ENCODE assay signal across 20 cellular contexts in genomic region chr12:121430821-121431415, GRCh38. TPM values are rescaled to one million over a fixed set of nuclear protein-coding genes. Genes with fewer than 3 reads are reported as not detected.
DNase-seq lines count a peak whose midpoint lies in the region; ATAC-seq, FAIRE-seq and TF ChIP-seq lines count a peak whose summit lies in the region.
"Had no signal": no experiment of that assay in that cellular context is flagged by ENCODE, and none has a peak within 500 bp of the region (broad histone marks: within the 10 kb centered on the region; RNA-seq: fewer than 3 reads in every experiment).

No MANE protein-coding gene starts in this region.

- no peak for TF ChIP-seq CTCF in K562 (IDR thresholded peaks at IDR 0.05 in 2 of 3, conservative IDR thresholded peaks at IDR 0.05 in 1 of 3; ENCODE audit: insufficient read depth in 2 of 3, low read depth in 1 of 3, low read length in 3 of 3)
- TF ChIP-seq CTCF in osteocyte (IDR thresholded peaks at IDR 0.05): no peak
- no peak for TF ChIP-seq CTCF in GM10266 (IDR thresholded peaks at IDR 0.05; ENCODE audit: control insufficient read depth, insufficient read depth, low read depth, missing control alignments)

- TF ChIP-seq EP300 in K562 (IDR thresholded peaks at IDR 0.05; ENCODE audit: low read length): no peak

- H3K79me2 ChIP-seq in K562 (ENCODE audit: control insufficient read depth, insufficient read depth, low read length): no peaks in the 10 kb centered on the region

- H3K9me3 Mint-ChIP-seq in activated CD8-positive, alpha-beta memory T cell treated with anti-CD3 and anti-CD28 coated beads, Interleukin-2, amount 10 ng/mL, durations not matched to agents 7 days and 5 days (ENCODE audit: low read depth): peaks cover 4% of the 10 kb centered on the region
- peaks cover 0 to 2% (median 0%) of the 10 kb centered on the region in 7 donors for H3K9me3 Mint-ChIP-seq in CD4-positive, CD25-positive, alpha-beta regulatory T cell
- H3K9me3 Mint-ChIP-seq in osteocyte (ENCODE audit: unreplicated experiment): no peaks in the 10 kb centered on the region
- peaks cover 4% of the 10 kb centered on the region for H3K9me3 Mint-ChIP-seq in T-helper 2 cell treated with Interferon-gamma antibody and Interleukin-4, amounts not matched to agents 5 μg/mL and 100 μg/mL, for 36 hours

- H3K9ac ChIP-seq in K562 (ENCODE audit: insufficient read depth in 1 of 2, low read depth in 2 of 2, low read length in 2 of 2): no peak overlapping the region
- H3K9ac ChIP-seq: BLaER1 treated with 17β-estradiol and CSF1 and Interleukin-3, amounts not matched to agents 10 nM and 100 nM; GM23248 had no signal

- no peak overlapping the region for H3K4me3 Mint-ChIP-seq in activated CD8-positive, alpha-beta memory T cell treated with anti-CD3 and anti-CD28 coated beads, Interleukin-2, amount 10 ng/mL, durations not matched to agents 7 days and 5 days
- no peak overlapping the region for H3K4me3 Mint-ChIP-seq in CD4-positive, CD25-positive, alpha-beta regulatory T cell
- no peak overlapping the region for H3K4me3 Mint-ChIP-seq in osteocyte (ENCODE audit: unreplicated experiment)
- no peak overlapping the region for H3K4me3 Mint-ChIP-seq in T-helper 2 cell treated with Interferon-gamma antibody and Interleukin-4, amounts not matched to agents 5 μg/mL and 100 μg/mL, for 36 hours

- intact Hi-C loops in K562 (cut with micrococcal nuclease): no loop called here

- peaks cover 11% of the 10 kb centered on the region for H3K4me1 Mint-ChIP-seq in activated CD8-positive, alpha-beta memory T cell treated with anti-CD3 and anti-CD28 coated beads, Interleukin-2, amount 10 ng/mL, durations not matched to agents 7 days and 5 days
- H3K4me1 Mint-ChIP-seq in CD4-positive, CD25-positive, alpha-beta regulatory T cell: peaks cover 0 to 13% (median 5%) of the 10 kb centered on the region in 4 donors
- H3K4me1 Mint-ChIP-seq in osteocyte (ENCODE audit: unreplicated experiment): peaks cover 9% of the 10 kb centered on the region
- peaks cover 3% of the 10 kb centered on the region for H3K4me1 Mint-ChIP-seq in T-helper 2 cell treated with Interferon-gamma antibody and Interleukin-4, amounts not matched to agents 5 μg/mL and 100 μg/mL, for 36 hours (ENCODE audit: low read depth)

- in situ Hi-C loops in K562 (cut with MboI): no loop called here

- no peak for DNase-seq in activated CD8-positive, alpha-beta memory T cell treated with anti-CD3 and anti-CD28 coated beads, Interleukin-2, amount 10 ng/mL, durations not matched to agents 7 days and 5 days
- DNase-seq in activated CD8-positive, alpha-beta memory T cell treated with anti-CD3 and anti-CD28 coated beads for 24 hours: no peak
- DNase-seq in CD4-positive, CD25-positive, alpha-beta regulatory T cell: no peak
- DNase-seq in K562 (ENCODE audit: extremely low read depth in 1 of 4, low spot score in 3 of 4) (no peak), osteocyte (ENCODE audit: extremely low spot score, unreplicated experiment) (no peak), GM10266 (ENCODE audit: extremely low spot score) (no peak), NCI-H128 (lab: John Stamatoyannopoulos, UW; ENCODE audit: unreplicated experiment) (no peak)
- DNase-seq in T-helper 2 cell treated with Interferon-gamma antibody and Interleukin-4, amounts not matched to agents 5 μg/mL and 100 μg/mL, for 36 hours (ENCODE audit: low spot score): no peak
- DNase-seq: DMS 273 treated with DMSO at 0.1 percent for 48 hours, GF-D8, GM23248, NCI-H1436 treated with DMSO at 0.1 percent for 48 hours, NCI-H2081, NCI-H510A, NCI-H82, PC-3 had no signal

- no peak for ATAC-seq in activated CD8-positive, alpha-beta memory T cell treated with anti-CD3 and anti-CD28 coated beads, Interleukin-2, amount 10 ng/mL, durations not matched to agents 7 days and 5 days
- no peak for ATAC-seq in CD4-positive, CD25-positive, alpha-beta regulatory T cell (ENCODE audit: low read depth in 2 of 2)
- no peak for ATAC-seq in K562
- ATAC-seq: HCT116, PC-3 had no signal

- no peaks in the 10 kb centered on the region for H3K9me3 ChIP-seq in CD4-positive, CD25-positive, alpha-beta regulatory T cell (ENCODE audit: control insufficient read depth in 2 of 2, low read length in 2 of 2)
- no peaks in the 10 kb centered on the region for H3K9me3 ChIP-seq in K562 (replicated peaks; ENCODE audit: control insufficient read depth, insufficient read depth, low read depth, low read length)

- peaks cover 81% of the 10 kb centered on the region for H3K36me3 Mint-ChIP-seq in activated CD8-positive, alpha-beta memory T cell treated with anti-CD3 and anti-CD28 coated beads, Interleukin-2, amount 10 ng/mL, durations not matched to agents 7 days and 5 days
- H3K36me3 Mint-ChIP-seq in CD4-positive, CD25-positive, alpha-beta regulatory T cell: peaks cover 49% of the 10 kb centered on the region
- H3K36me3 Mint-ChIP-seq in osteocyte (ENCODE audit: unreplicated experiment): peaks cover 56% of the 10 kb centered on the region
- H3K36me3 Mint-ChIP-seq in T-helper 2 cell treated with Interferon-gamma antibody and Interleukin-4, amounts not matched to agents 5 μg/mL and 100 μg/mL, for 36 hours (ENCODE audit: low read depth): peaks cover 81% of the 10 kb centered on the region

- H3K4me1 ChIP-seq in CD4-positive, CD25-positive, alpha-beta regulatory T cell (ENCODE audit: control insufficient read depth, insufficient read depth, low read length, poor library complexity, severe bottlenecking): no peaks in the 10 kb centered on the region
- H3K4me1 ChIP-seq in K562 (replicated peaks in 1 of 2; ENCODE audit: control insufficient read depth in 2 of 2, insufficient read depth in 2 of 2, low read length in 2 of 2): no peaks in the 10 kb centered on the region

- POLR2A ChIA-PET in K562 (lab: Yijun Ruan, JAX): interaction anchor here (2.8 kb wide), 1 partner anchor 8 kb away, joined by 8 read pairs; no protein-coding TSS in a partner anchor

- no peak for FAIRE-seq in K562 (lab: Jason Lieb, UNC)
- FAIRE-seq: A204.1 had no signal

- TF ChIP-seq POLR2A in K562 (conservative IDR thresholded peaks at IDR 0.05): 0 out of 2 replicates have a peak, but pooled peaks have one; percentile 17

- H3K27me3 ChIP-seq in CD4-positive, CD25-positive, alpha-beta regulatory T cell (ENCODE audit: control insufficient read depth, insufficient read depth, low read length): no peaks in the 10 kb centered on the region
- H3K27me3 ChIP-seq in K562 (ENCODE audit: control insufficient read depth in 2 of 2, insufficient read depth in 2 of 2, low read length in 2 of 2): no peaks in the 10 kb centered on the region
- H3K27me3 ChIP-seq: BLaER1 treated with 17β-estradiol and CSF1 and Interleukin-3, amounts not matched to agents 10 nM and 100 nM had no signal

- no peaks in the 10 kb centered on the region for H3K9me1 ChIP-seq in K562 (ENCODE audit: control insufficient read depth, insufficient read depth, low read length)

- H4K20me1 ChIP-seq in K562 (replicated peaks; ENCODE audit: control insufficient read depth, insufficient read depth, low read length): no peaks in the 10 kb centered on the region

- peak overlapping the region; percentile 32 for H3K27ac Mint-ChIP-seq in activated CD8-positive, alpha-beta memory T cell treated with anti-CD3 and anti-CD28 coated beads, Interleukin-2, amount 10 ng/mL, durations not matched to agents 7 days and 5 days
- H3K27ac Mint-ChIP-seq in CD4-positive, CD25-positive, alpha-beta regulatory T cell: peak overlapping the region in 2 of 3 donors; percentile 26 to 31
- peak overlapping the region; percentile 14 for H3K27ac Mint-ChIP-seq in osteocyte (ENCODE audit: unreplicated experiment)
- no peak overlapping the region for H3K27ac Mint-ChIP-seq in T-helper 2 cell treated with Interferon-gamma antibody and Interleukin-4, amounts not matched to agents 5 μg/mL and 100 μg/mL, for 36 hours

- H3K4me2 ChIP-seq in K562 (ENCODE audit: insufficient read depth, low read length): no peak overlapping the region
- H3K4me2 ChIP-seq: BLaER1 treated with 17β-estradiol and CSF1 and Interleukin-3, amounts not matched to agents 10 nM and 100 nM had no signal

- no peak overlapping the region for H3K27ac ChIP-seq in CD4-positive, CD25-positive, alpha-beta regulatory T cell (ENCODE audit: insufficient read depth, low read length, poor library complexity, severe bottlenecking)
- H3K27ac ChIP-seq in K562 (ENCODE audit: extremely low read depth, low read depth, low read length): no peak overlapping the region
- H3K27ac ChIP-seq: GM23248, RWPE1 had no signal

- no peak overlapping the region for H2AFZ ChIP-seq in K562 (ENCODE audit: low read depth, low read length)
- H2AFZ ChIP-seq: GM23248 had no signal

- no peak for TF ChIP-seq RAD21 in K562 (CRISPR knock-in tag; conservative IDR thresholded peaks at IDR 0.05 in 1 of 2, IDR thresholded peaks at IDR 0.05 in 1 of 2)

- no TSS peak for BruUV-seq in K562 (replicated peaks; lab: Mats Ljungman, UMichigan)

- no peak overlapping the region for H3K4me3 ChIP-seq in CD4-positive, CD25-positive, alpha-beta regulatory T cell (ENCODE audit: low read depth, low read length)
- no peak overlapping the region for H3K4me3 ChIP-seq in K562
- H3K4me3 ChIP-seq: BLaER1 treated with 17β-estradiol and CSF1 and Interleukin-3, amounts not matched to agents 10 nM and 100 nM; GM23248 had no signal

- WGBS in K562 (ENCODE audit: insufficient coverage, low coverage, missing lambda C conversion rate): 100% methylated on average over 3 of the region's 6 CpGs

- CTCF ChIA-PET in activated CD8-positive, alpha-beta memory T cell treated with anti-CD3 and anti-CD28 coated beads, Interleukin-2, amount 10 ng/mL, durations not matched to agents 7 days and 5 days (lab: Charles Lee): no interaction called here
- CTCF ChIA-PET in K562 (lab: Yijun Ruan, JAX; ENCODE audit: low intra/inter-chr PET ratio): no interaction called here

- H3K27me3 Mint-ChIP-seq in activated CD8-positive, alpha-beta memory T cell treated with anti-CD3 and anti-CD28 coated beads, Interleukin-2, amount 10 ng/mL, durations not matched to agents 7 days and 5 days: no peaks in the 10 kb centered on the region
- no peaks in the 10 kb centered on the region for H3K27me3 Mint-ChIP-seq in CD4-positive, CD25-positive, alpha-beta regulatory T cell
- no peaks in the 10 kb centered on the region for H3K27me3 Mint-ChIP-seq in osteocyte (ENCODE audit: unreplicated experiment)
- no peaks in the 10 kb centered on the region for H3K27me3 Mint-ChIP-seq in T-helper 2 cell treated with Interferon-gamma antibody and Interleukin-4, amounts not matched to agents 5 μg/mL and 100 μg/mL, for 36 hours (ENCODE audit: low read depth)

- peaks cover 86% of the 10 kb centered on the region for H3K36me3 ChIP-seq in CD4-positive, CD25-positive, alpha-beta regulatory T cell (ENCODE audit: control insufficient read depth, insufficient read depth, low read length)
- H3K36me3 ChIP-seq in K562 (ENCODE audit: control insufficient read depth, insufficient read depth, low read length): peaks cover 86% of the 10 kb centered on the region

RNA-seq across cellular contexts. Expression of gene RNF34, which starts 31.0 kb away (rescaled TPM):
- 100 to 1,000 TPM in 1 of 2 experiments, 10 to 100 TPM in 1; 96.1 to 102 TPM for total RNA-seq in activated CD8-positive, alpha-beta memory T cell treated with anti-CD3 and anti-CD28 coated beads, Interleukin-2, amount 10 ng/mL, durations not matched to agents 7 days and 5 days
- total RNA-seq in CD4-positive, CD25-positive, alpha-beta regulatory T cell: 59.1 TPM
- 10 to 100 TPM; 68.5 to 84.9 (median 76.8) TPM for polyA plus RNA-seq in CD4-positive, CD25-positive, alpha-beta regulatory T cell
- total RNA-seq in K562 (2011; cell fraction: chromatin; rRNA removed; ENCODE audit: low replicate concordance): 109 and 110 TPM in 2 replicates
- total RNA-seq in K562 (2011; cell fraction: nucleolus; rRNA removed): 69.5 and 69.6 TPM in 2 replicates
- total RNA-seq in K562 (2011; cell fraction: nucleoplasm; rRNA removed): 118 and 187 TPM in 2 replicates
- total RNA-seq in K562 (2014; rRNA removed) (68.8 and 120 TPM in 2 replicates), K562 (2014; rRNA removed; fragmentation: Illumina TruSeq; extraction: Trizol) (47.1 and 48.9 TPM in 2 replicates), K562 (2015; rRNA removed; fragmentation: Illumina TruSeq; extraction: Trizol) (60.6 and 60.9 TPM in 2 replicates), K562 (2021) (42.4 and 47.1 TPM in 2 replicates), osteocyte (39.5 and 42.5 TPM in 2 replicates)
- polyA plus RNA-seq in K562 (2011; rRNA removed) (41.7 and 51.0 TPM in 2 replicates), K562 (2014; fragmentation: Illumina TruSeq; extraction: Trizol) (52.0 and 54.1 TPM in 2 replicates), K562 (2014; fragmentation: Nextera tagmentation; extraction: Ambion mirVana) (10 to 100 TPM; 65.4 to 88.9 TPM), K562 (2014; rRNA removed) (47.2 and 48.4 TPM in 2 replicates)
- 27.8 and 35.3 TPM in 2 replicates for polyA plus RNA-seq in K562 (2011; cell fraction: cytosol; rRNA removed)
- 212 and 235 TPM in 2 replicates for polyA plus RNA-seq in K562 (2011; cell fraction: nucleus; rRNA removed)
- polyA plus RNA-seq in K562 (2012): 43.8 and 80.2 TPM in 2 replicates
- polyA minus RNA-seq in K562 (2011; rRNA and poly(A)+ RNA removed): 63.6 and 90.6 TPM in 2 replicates
- polyA minus RNA-seq in K562 (2011; cell fraction: cytosol; rRNA and poly(A)+ RNA removed): 32.9 and 33.6 TPM in 2 replicates
- 39.9 and 48.1 TPM in 2 replicates for polyA minus RNA-seq in K562 (2011; cell fraction: nucleus; rRNA and poly(A)+ RNA removed)
